7 cellular contexts compared by ENCODE assay signal in the genomic region with DNA sequence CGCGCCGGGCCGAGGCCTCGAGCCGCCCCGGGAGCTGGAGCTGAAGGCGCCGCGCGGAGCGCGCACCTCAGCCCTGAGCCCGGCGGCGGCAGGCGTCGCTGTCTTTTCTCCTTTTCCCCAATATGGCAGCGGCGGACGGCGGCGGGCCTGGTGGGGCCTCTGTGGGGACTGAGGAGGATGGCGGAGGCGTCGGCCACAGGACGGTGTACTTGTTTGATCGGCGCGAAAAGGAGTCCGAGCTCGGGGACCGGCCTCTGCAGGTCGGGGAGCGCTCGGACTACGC. TPM values are rescaled to one million over a fixed set of nuclear protein-coding genes. Genes with fewer than 3 reads are reported as not detected.
DNase-seq lines count a peak whose midpoint lies in the region; ATAC-seq and TF ChIP-seq lines count a peak whose summit lies in the region.

No MANE protein-coding gene starts in this region.

- H3K27me3 ChIP-seq in gastrocnemius medialis, result no peaks in the 10 kb centered on the region

- TF ChIP-seq POLR2A in gastrocnemius medialis (IDR thresholded peaks at IDR 0.05), result no peak

- DNase-seq in fibroblast of villous mesenchyme (ENCODE audit: low read depth) (no peak), gastrocnemius medialis (peak in 1 of 2 donors; percentile 8), cerebellar cortex (ENCODE audit: low spot score) (no peak), NCI-H82 (lab: John Stamatoyannopoulos, UW) (no peak)

- H3K4me3 ChIP-seq in fibroblast of villous mesenchyme (ENCODE audit: low read depth, low read length), result peak overlapping the region; percentile 74
- H3K4me3 ChIP-seq in gastrocnemius medialis, result peak overlapping the region; percentile 91 to 97 (median 93)

- no peaks in the 10 kb centered on the region for H3K36me3 ChIP-seq in gastrocnemius medialis

- peaks cover 25 to 30% of the 10 kb centered on the region in 2 donors for H3K4me1 ChIP-seq in gastrocnemius medialis

- peak overlapping the region; percentile 93 for H3K27ac ChIP-seq in VCaP
- H3K27ac ChIP-seq in gastrocnemius medialis, result peak overlapping the region; percentile 93 to 99 (median 96)

- ATAC-seq in GM18511 (IDR thresholded peaks at IDR 0.05; ENCODE audit: unreplicated experiment) (peak; percentile 21), HG02852 (IDR thresholded peaks at IDR 0.05; ENCODE audit: unreplicated experiment) (peak; percentile 30), gastrocnemius medialis (peak; percentile 12 to 21)

- no peak for TF ChIP-seq CTCF in VCaP (conservative IDR thresholded peaks at IDR 0.05)
- no peak for TF ChIP-seq CTCF in fibroblast of villous mesenchyme (IDR thresholded peaks at IDR 0.05; ENCODE audit: insufficient read depth, low read depth, low read length)
- TF ChIP-seq CTCF in gastrocnemius medialis (IDR thresholded peaks at IDR 0.05 in 4 of 5, conservative IDR thresholded peaks at IDR 0.05 in 1 of 5), result no peak

- H3K9me3 ChIP-seq in gastrocnemius medialis, result no peaks in the 10 kb centered on the region

- in situ Hi-C loops in gastrocnemius medialis (cut with MboI; ENCODE audit: low sequenced_read_pairs in 4 of 4), result no loop called here

- intact Hi-C loops in gastrocnemius medialis (cut with DNase I; ENCODE audit: low total_unique reads), result loop anchor here (1.0 to 10.0 kb wide), 4 partner anchors 85 to 1841 kb away; a partner anchor contains a TSS

RNA-seq across cellular contexts. Expression of a gene that starts 0.4 kb away (rescaled TPM):
- 72.8 and 104 TPM in 2 replicates for total RNA-seq in fibroblast of villous mesenchyme
- total RNA-seq in gastrocnemius medialis, result 10 to 100 TPM; 16.2 to 43.6 (median 22.7) TPM
